Comparison of ENCODE assay signal across 14 cellular contexts in genomic region chr10:11080564-11080984, GRCh38.
DNase-seq lines count a peak whose midpoint lies in the region; ATAC-seq and TF ChIP-seq lines count a peak whose summit lies in the region.
"Had no signal": no experiment of that assay in that cellular context is flagged by ENCODE, and none has a peak within 500 bp of the region (broad histone marks: within the 10 kb centered on the region; RNA-seq: fewer than 3 reads in every experiment).

No MANE protein-coding gene starts in this region.

- H3K4me1 ChIP-seq in left ventricle myocardium inferior = peaks cover 83% of the 10 kb centered on the region
- H3K4me1 ChIP-seq in heart right ventricle = peaks cover 14 to 74% (median 45%) of the 10 kb centered on the region in 9 donors
- H3K4me1 ChIP-seq: SJSA1 had no signal

- ATAC-seq in heart right ventricle (no peak), GM21526 (IDR thresholded peaks at IDR 0.05; ENCODE audit: low FRiP score, unreplicated experiment) (peak; percentile 84), HG03139 (IDR thresholded peaks at IDR 0.05; ENCODE audit: unreplicated experiment) (peak; percentile 63)
- ATAC-seq: effector memory CD8-positive, alpha-beta T cell had no signal

- no peaks in the 10 kb centered on the region for H3K27me3 ChIP-seq in left ventricle myocardium inferior (ENCODE audit: low read depth)
- no peaks in the 10 kb centered on the region for H3K27me3 ChIP-seq in heart right ventricle
- H3K27me3 ChIP-seq: SJSA1 had no signal

- DNase-seq in left ventricle myocardium inferior (no peak), heart right ventricle (no peak), AML-193 (lab: John Stamatoyannopoulos, UW) (no peak)
- no peak for DNase-seq in activated CD4-positive, CD25-positive, alpha-beta regulatory T cell (lab: John Stamatoyannopoulos, UW)
- no peak for DNase-seq in stimulated activated naive CD4-positive, alpha-beta T cell treated with Interleukin-2 at 50 U/mL for 16 hours (lab: John Stamatoyannopoulos, UW)
- no peak for DNase-seq in activated naive CD4-positive, alpha-beta T cell treated with Interleukin-2 at 50 U/mL for 16 hours
- DNase-seq: 8988T; CD4-positive, alpha-beta memory T cell; effector memory CD8-positive, alpha-beta T cell; NCI-H2081 treated with DMSO at 0.1 percent for 48 hours; nucleus accumbens had no signal

- H3K36me3 ChIP-seq in left ventricle myocardium inferior = no peaks in the 10 kb centered on the region
- H3K36me3 ChIP-seq in heart right ventricle = no peaks in the 10 kb centered on the region
- H3K36me3 ChIP-seq: SJSA1 had no signal

- no peak for TF ChIP-seq CTCF in left ventricle myocardium inferior (IDR thresholded peaks at IDR 0.05; ENCODE audit: borderline replicate concordance)
- no peak for TF ChIP-seq CTCF in heart right ventricle (IDR thresholded peaks at IDR 0.05)

- intact Hi-C loops in left ventricle myocardium inferior (cut with micrococcal nuclease) = no loop called here
- intact Hi-C loops in heart right ventricle (cut with DNase I) = no loop called here

- H3K9me3 ChIP-seq in left ventricle myocardium inferior (replicated peaks) = no peaks in the 10 kb centered on the region
- H3K9me3 ChIP-seq in heart right ventricle = no peaks in the 10 kb centered on the region
- H3K9me3 ChIP-seq: SJSA1 had no signal

- 38 to 48% methylated on average over 3 of the region's 3 CpGs for WGBS in heart right ventricle, 2 donors

- peak overlapping the region; percentile 64 for H3K27ac ChIP-seq in left ventricle myocardium inferior (replicated peaks)
- H3K27ac ChIP-seq in heart right ventricle = peak overlapping the region in 5 of 10 donors; percentile 5 to 20 (median 7)
- H3K27ac ChIP-seq: SJSA1 had no signal

- H3K4me3 ChIP-seq in left ventricle myocardium inferior = no peak overlapping the region
- no peak overlapping the region for H3K4me3 ChIP-seq in heart right ventricle
- H3K4me3 ChIP-seq: SJSA1 had no signal

Comparison
In these comparisons a context has a peak if more than half of its experiments do, and no peak if none do; other contexts are left out.
1. ATAC-seq: peak in GM21526 (single experiment) and HG03139 (single experiment); none in heart right ventricle (0 of 8).